In the genomic region with DNA sequence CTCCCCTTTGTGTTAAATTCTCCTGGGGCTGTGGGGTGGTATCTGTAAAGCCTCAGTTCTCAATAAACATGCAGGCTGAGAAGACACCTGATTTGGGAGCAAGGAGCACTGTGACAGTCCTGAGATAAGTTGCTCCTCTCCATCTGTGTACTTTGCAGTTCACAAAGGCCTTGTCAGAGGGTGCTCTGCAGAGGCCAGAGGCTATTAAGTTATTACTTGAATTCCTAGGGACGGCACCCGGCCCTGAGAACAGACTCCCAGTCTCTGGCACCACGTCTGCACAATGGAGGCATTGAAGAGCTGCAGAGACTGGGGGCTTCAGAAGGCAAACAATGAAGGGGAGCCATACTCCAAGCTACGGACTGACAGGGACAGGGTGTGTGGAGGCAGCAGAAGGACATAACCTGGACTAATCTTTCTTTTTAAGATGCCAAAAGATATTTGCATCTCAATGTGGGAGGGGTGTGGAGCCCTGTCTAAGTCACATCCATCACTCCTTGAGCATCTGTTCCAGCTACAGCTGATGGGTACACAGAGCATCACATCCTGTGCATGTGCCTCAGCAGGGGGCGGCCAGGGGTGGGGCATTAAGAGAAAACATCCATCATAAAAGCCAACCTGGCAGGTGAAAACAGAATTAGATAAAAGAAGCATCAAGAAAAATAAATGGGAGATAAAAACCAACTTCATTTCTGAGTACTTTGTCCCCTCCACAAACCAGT, we compare ENCODE assay signal across 24 cellular contexts. TPM values are rescaled to one million over a fixed set of nuclear protein-coding genes. Genes with fewer than 3 reads are reported as not detected.
DNase-seq lines count a peak whose midpoint lies in the region; ATAC-seq and TF ChIP-seq lines count a peak whose summit lies in the region.
"Had no signal": no experiment of that assay in that cellular context is flagged by ENCODE, and none has a peak within 500 bp of the region (broad histone marks: within the 10 kb centered on the region; RNA-seq: fewer than 3 reads in every experiment).

No MANE protein-coding gene starts in this region.

- H3K27ac ChIP-seq in CD4-positive, alpha-beta T cell (ENCODE audit: low read depth, low read length): no peak overlapping the region
- H3K27ac ChIP-seq in KMS-11 (no peak overlapping the region), testis (no peak overlapping the region)
- H3K27ac ChIP-seq: cardiac muscle cell, lower lobe of right lung, PC-9, right atrium auricular region, spleen had no signal

- DNase-seq in CD4-positive, alpha-beta T cell: no peak
- DNase-seq in glutamatergic neuron (no peak), retina (peak; percentile 24), testis (no peak), NCI-H510A treated with DMSO at 0.1 percent for 48 hours (lab: John Stamatoyannopoulos, UW) (no peak), mucosa of gallbladder (ENCODE audit: low spot score) (no peak)
- DNase-seq: activated naive CD4-positive, alpha-beta T cell treated with anti-CD3 and anti-CD28 coated beads, Interleukin-2, amount 50 U/mL, for 16 hours; activated T-cell treated with anti-CD3 and anti-CD28 coated beads, Interleukin-2, amount 50 U/mL, for 48 hours; dermis blood vessel endothelial cell; DMS79; HCEC 1CT; lower lobe of right lung; MV-4-11; NCI-H187 treated with DMSO at 0.1 percent for 48 hours; NCI-H226; PC-9; SIG-M5; spleen; stimulated activated CD4-positive, alpha-beta T cell treated with anti-CD3 and anti-CD28 coated beads, Interleukin-4, amount 100 ng/mL, for 4 hours had no signal

- intact Hi-C loops in CD4-positive, alpha-beta T cell (cut with DNase I, micrococcal nuclease): no loop called here
- intact Hi-C loops in testis (cut with DNase I; ENCODE audit: low total_unique reads): no loop called here

- peaks cover 4% of the 10 kb centered on the region; the same call in 1 of the 2 replicates for H4K20me1 ChIP-seq in KMS-11 (ENCODE audit: insufficient read depth)

- no peak overlapping the region for H2AFZ ChIP-seq in KMS-11 (ENCODE audit: low read depth)
- H2AFZ ChIP-seq: PC-9 had no signal

- H3K27me3 Mint-ChIP-seq in CD4-positive, alpha-beta T cell: no peaks in the 10 kb centered on the region
- no peaks in the 10 kb centered on the region for H3K27me3 Mint-ChIP-seq in glutamatergic neuron (ENCODE audit: unreplicated experiment)
- H3K27me3 Mint-ChIP-seq: CD4-positive, CD25-positive, alpha-beta regulatory T cell; T-cell had no signal

- H3K4me1 ChIP-seq in KMS-11 (ENCODE audit: low read depth, poor library complexity, severe bottlenecking) (peaks cover 57% of the 10 kb centered on the region), testis (no peaks in the 10 kb centered on the region)
- H3K4me1 ChIP-seq: right atrium auricular region had no signal

- no peaks in the 10 kb centered on the region for H3K36me3 ChIP-seq in KMS-11 (ENCODE audit: insufficient read depth)
- no peaks in the 10 kb centered on the region for H3K36me3 ChIP-seq in testis (ENCODE audit: low read depth, missing control alignments)
- H3K36me3 ChIP-seq: cardiac muscle cell had no signal

- WGBS in testis, 2 donors: 60 to 86% methylated on average over 5 of the region's 5 CpGs

- no peak overlapping the region for H3K4me3 Mint-ChIP-seq in CD4-positive, alpha-beta T cell
- peak overlapping the region; percentile 76 for H3K4me3 Mint-ChIP-seq in glutamatergic neuron (ENCODE audit: unreplicated experiment)
- H3K4me3 Mint-ChIP-seq: CD4-positive, CD25-positive, alpha-beta regulatory T cell; T-cell had no signal

- peaks cover 46% of the 10 kb centered on the region for H3K4me1 Mint-ChIP-seq in CD4-positive, alpha-beta T cell (ENCODE audit: low read depth)
- peaks cover 54% of the 10 kb centered on the region for H3K4me1 Mint-ChIP-seq in glutamatergic neuron (ENCODE audit: low read depth, unreplicated experiment)

- ATAC-seq in CD4-positive, alpha-beta T cell (ENCODE audit: poor library complexity): peak; percentile 67

- H3K4me3 ChIP-seq in KMS-11 (IDR thresholded peaks at IDR 0.05; ENCODE audit: insufficient read depth, low read depth, low read length): no peak overlapping the region
- no peak overlapping the region for H3K4me3 ChIP-seq in testis
- H3K4me3 ChIP-seq: cardiac muscle cell, lower lobe of right lung, PC-9, right atrium auricular region, spleen had no signal

- POLR2A ChIA-PET in CD4-positive, alpha-beta T cell (lab: Charles Lee): no interaction called here

- CTCF ChIA-PET in CD4-positive, alpha-beta T cell (lab: Charles Lee): interaction anchor here (1.1 kb wide), 1 partner anchor 7 kb away, joined by 3 read pairs; no protein-coding TSS in a partner anchor

- H3K9ac ChIP-seq in KMS-11: no peak overlapping the region

- H3K27ac Mint-ChIP-seq in CD4-positive, alpha-beta T cell: no peak overlapping the region
- H3K27ac Mint-ChIP-seq in glutamatergic neuron (ENCODE audit: unreplicated experiment): peak overlapping the region; percentile 71
- H3K27ac Mint-ChIP-seq: CD4-positive, CD25-positive, alpha-beta regulatory T cell; T-cell had no signal

- H3K36me3 Mint-ChIP-seq in CD4-positive, alpha-beta T cell (ENCODE audit: low read depth): peaks cover 46% of the 10 kb centered on the region
- no peaks in the 10 kb centered on the region for H3K36me3 Mint-ChIP-seq in glutamatergic neuron (ENCODE audit: unreplicated experiment)

- no peaks in the 10 kb centered on the region for H3K9me3 ChIP-seq in CD4-positive, alpha-beta T cell (ENCODE audit: control insufficient read depth, low read length)
- H3K9me3 ChIP-seq in testis: no peaks in the 10 kb centered on the region
- H3K9me3 ChIP-seq: lower lobe of right lung, right atrium auricular region, spleen had no signal

- no peaks in the 10 kb centered on the region for H3K27me3 ChIP-seq in CD4-positive, alpha-beta T cell (ENCODE audit: control insufficient read depth, insufficient read depth, low read length)
- H3K27me3 ChIP-seq in KMS-11 (ENCODE audit: insufficient read depth, low read depth): no peaks in the 10 kb centered on the region
- H3K27me3 ChIP-seq in testis: no peaks in the 10 kb centered on the region
- H3K27me3 ChIP-seq: cardiac muscle cell, right atrium auricular region, spleen had no signal

- no peak for TF ChIP-seq POLR2A in testis (IDR thresholded peaks at IDR 0.05)

- TF ChIP-seq CTCF in CD4-positive, alpha-beta T cell (IDR thresholded peaks at IDR 0.05): no peak
- TF ChIP-seq CTCF in KMS-11 (conservative IDR thresholded peaks at IDR 0.05; ENCODE audit: low read depth, low read length) (no peak), glutamatergic neuron (IDR thresholded peaks at IDR 0.05; ENCODE audit: partially characterized antibody, unreplicated experiment) (no peak), testis (IDR thresholded peaks at IDR 0.05) (no peak)

- H3K4me2 ChIP-seq in KMS-11: peak overlapping the region; percentile 5; the same call in 1 of the 2 replicates
- H3K4me2 ChIP-seq: PC-9 had no signal

- H3K9me3 Mint-ChIP-seq in CD4-positive, alpha-beta T cell: no peaks in the 10 kb centered on the region
- no peaks in the 10 kb centered on the region for H3K9me3 Mint-ChIP-seq in glutamatergic neuron (ENCODE audit: unreplicated experiment)
- H3K9me3 Mint-ChIP-seq: CD4-positive, CD25-positive, alpha-beta regulatory T cell; T-cell had no signal

- peaks cover 57% of the 10 kb centered on the region for H3K79me2 ChIP-seq in KMS-11 (ENCODE audit: insufficient read depth, low read depth)

RNA-seq across cellular contexts. Expression of a gene that starts 11.4 kb away (rescaled TPM):
- 10 to 100 TPM; 69.4 to 73.1 TPM for total RNA-seq in CD4-positive, alpha-beta T cell
- total RNA-seq in glutamatergic neuron (ENCODE audit: unreplicated experiment) (108 TPM), testis (10 to 100 TPM in 1 of 2 donors, 1 to 10 TPM in 1; 5.5 to 13.0 TPM), mucosa of gallbladder (24.7 TPM)
- 5.3 TPM for polyA plus RNA-seq in testis (ENCODE audit: insufficient read depth, low read depth, low replicate concordance)
